ENCODE assay signal across 14 cellular contexts in genomic region chr5:172413601-172414000, GRCh38. TPM values are rescaled to one million over a fixed set of nuclear protein-coding genes. Genes with fewer than 3 reads are reported as not detected.
DNase-seq lines count a peak whose midpoint lies in the region; ATAC-seq and TF ChIP-seq lines count a peak whose summit lies in the region.
"Had no signal": no experiment of that assay in that cellular context is flagged by ENCODE, and none has a peak within 500 bp of the region (broad histone marks: within the 10 kb centered on the region; RNA-seq: fewer than 3 reads in every experiment).

No MANE protein-coding gene starts in this region.

- no peak overlapping the region for H2AFZ ChIP-seq in fibroblast of lung (ENCODE audit: low read length)

- H3K27me3 ChIP-seq in AG04450 (ENCODE audit: control insufficient read depth, insufficient read depth, low read length) (no peaks in the 10 kb centered on the region), fibroblast of lung (ENCODE audit: control insufficient read depth, insufficient read depth, low read length) (no peaks in the 10 kb centered on the region), skeletal muscle tissue (ENCODE audit: control insufficient read depth in 3 of 3, insufficient read depth in 3 of 3, low read length in 3 of 3) (no peaks in the 10 kb centered on the region)

- ATAC-seq in HG03097 (IDR thresholded peaks at IDR 0.05; ENCODE audit: low FRiP score, unreplicated experiment) (no peak), GM18502 (IDR thresholded peaks at IDR 0.05; ENCODE audit: poor library complexity, unreplicated experiment) (no peak)

- H3K36me3 ChIP-seq in fibroblast of lung (ENCODE audit: control insufficient read depth, insufficient read depth, low read length) (no peaks in the 10 kb centered on the region), skeletal muscle tissue (ENCODE audit: control insufficient read depth in 3 of 3, insufficient read depth in 3 of 3, low read length in 3 of 3) (no peaks in the 10 kb centered on the region)

- H3K4me1 ChIP-seq in fibroblast of lung (ENCODE audit: control insufficient read depth, extremely low read depth, insufficient read depth, low read length) (peaks cover 41% of the 10 kb centered on the region), skeletal muscle tissue (ENCODE audit: control insufficient read depth in 3 of 3, insufficient read depth in 3 of 3, low read length in 3 of 3) (peaks cover 36 to 43% (median 37%) of the 10 kb centered on the region in 3 donors)

- POLR2A ChIA-PET in AG04450 (lab: Yijun Ruan, JAX), result interaction anchor here (1.0 to 2.8 kb wide), 3 partner anchors 9 to 59 kb away, joined by 3 to 7 read pairs (median 3); no protein-coding TSS in a partner anchor

- peak overlapping the region; percentile 28 for H3K4me2 ChIP-seq in fibroblast of lung (ENCODE audit: extremely low read depth, insufficient read depth, low read length)

- H3K4me3 ChIP-seq in AG04450 (ENCODE audit: low read depth, low read length) (no peak overlapping the region), fibroblast of lung (replicated peaks in 1 of 4; ENCODE audit: control extremely low read depth in 1 of 4, insufficient read depth in 1 of 4, low read depth in 3 of 4, low read length in 4 of 4) (no peak overlapping the region), skeletal muscle tissue (ENCODE audit: low read length in 3 of 3) (no peak overlapping the region)

- H3K79me2 ChIP-seq in fibroblast of lung (ENCODE audit: control insufficient read depth, insufficient read depth, low read length), result no peaks in the 10 kb centered on the region

- CTCF ChIA-PET in AG04450 (lab: Charles Lee), result interaction anchor here (1.0 kb wide), 1 partner anchor 38 kb away, joined by 3 read pairs; no protein-coding TSS in a partner anchor

- H3K27ac ChIP-seq in AG04450 (ENCODE audit: low read depth, low read length), result peak overlapping the region; percentile 24
- H3K27ac ChIP-seq in fibroblast of lung (ENCODE audit: insufficient read depth, low read length), result peak overlapping the region; percentile 76
- H3K27ac ChIP-seq in skeletal muscle tissue (ENCODE audit: low read depth, low read length), result peak overlapping the region; percentile 79

- DNase-seq in AG04450 (ENCODE audit: low read depth, low spot score) (no peak), RPMI7951 (ENCODE audit: low read depth) (peak; percentile 24), fibroblast of lung (ENCODE audit: low read depth in 2 of 2) (peak in 1 of 2 donors; percentile 54), Ammon's horn (ENCODE audit: low spot score) (no peak)
- DNase-seq in stimulated activated CD4-positive, alpha-beta T cell treated with anti-CD3 and anti-CD28 coated beads, Interleukin-4, amount 100 ng/mL, for 24 hours, result no peak
- DNase-seq: amniotic stem cell; CD4-positive, alpha-beta T cell; effector memory CD4-positive, alpha-beta T cell; GDM1; mesendoderm; MM.1S had no signal

- no peak for TF ChIP-seq CTCF in AG04450 (IDR thresholded peaks at IDR 0.05; ENCODE audit: low read depth, low read length)
- TF ChIP-seq CTCF in fibroblast of lung (conservative IDR thresholded peaks at IDR 0.05 in 1 of 2, IDR thresholded peaks at IDR 0.05 in 1 of 2; ENCODE audit: low read depth in 1 of 2, low read length in 2 of 2), result no peak

- H3K9ac ChIP-seq in fibroblast of lung (ENCODE audit: insufficient read depth, low read length) (no peak overlapping the region), skeletal muscle tissue (ENCODE audit: low read depth in 1 of 3, low read length in 3 of 3) (no peak overlapping the region)

- H3K9me3 ChIP-seq in AG04450 (ENCODE audit: control insufficient read depth, insufficient read depth, low read length), result no peaks in the 10 kb centered on the region; the same call in 1 of the 2 replicates
- no peaks in the 10 kb centered on the region for H3K9me3 ChIP-seq in fibroblast of lung (ENCODE audit: control insufficient read depth, insufficient read depth, low read depth, low read length)
- no peaks in the 10 kb centered on the region for H3K9me3 ChIP-seq in skeletal muscle tissue (ENCODE audit: control insufficient read depth in 3 of 3, low read length in 3 of 3)

- H4K20me1 ChIP-seq in fibroblast of lung (ENCODE audit: control insufficient read depth, extremely low read depth, insufficient read depth, low read length), result no peaks in the 10 kb centered on the region

RNA-seq across cellular contexts. Expression of gene SH3PXD2B, which starts 40.7 kb away (rescaled TPM):
- polyA plus RNA-seq in AG04450 (2011; rRNA removed), result 39.1 and 39.8 TPM in 2 replicates
- polyA minus RNA-seq in AG04450 (2011; rRNA and poly(A)+ RNA removed), result 56.8 and 58.2 TPM in 2 replicates
- total RNA-seq in RPMI7951 (2014; rRNA removed; shearing (Covaris generic)), result 13.8 and 18.5 TPM in 2 replicates
- 21.1 and 23.9 TPM in 2 replicates for total RNA-seq in fibroblast of lung
- polyA plus RNA-seq in fibroblast of lung, result 12.6 and 23.0 TPM in 2 replicates
- polyA plus RNA-seq in fibroblast of lung (2012), result 14.4 and 25.4 TPM in 2 replicates
- 25.3 and 47.1 TPM in 2 replicates for polyA minus RNA-seq in fibroblast of lung (ENCODE audit: low replicate concordance)
- 12.0 TPM for total RNA-seq in skeletal muscle tissue

Comparison
In these comparisons a context has a peak if more than half of its experiments do, and no peak if none do; other contexts are left out.
1. H3K27ac ChIP-seq: peak in every context shown above with its lines; median percentile 79 in skeletal muscle tissue; 76 in fibroblast of lung; 24 in AG04450.